Comparison of ENCODE assay signal across 1 cellular context in genomic region chr10:525565-526315, GRCh38.
TF ChIP-seq lines count a peak whose summit lies in the region.

No MANE protein-coding gene starts in this region.

TF ChIP-seq in IMR-90, 13 proteins besides CTCF, POLR2A, EP300 and RAD21:
- TF ChIP-seq ELK1 (IDR thresholded peaks at IDR 0.05; ENCODE audit: borderline replicate concordance, low read depth, low read length) (no peak), BHLHE40 (IDR thresholded peaks at IDR 0.05; ENCODE audit: low read depth, low read length) (0 out of 2 replicates have a peak, but pooled peaks have one; percentile 5), CEBPB (IDR thresholded peaks at IDR 0.05; ENCODE audit: low read depth, low read length) (no peak), RFX5 (IDR thresholded peaks at IDR 0.05; ENCODE audit: low read depth, low read length) (no peak), MXI1 (IDR thresholded peaks at IDR 0.05; ENCODE audit: borderline replicate concordance, low read depth, low read length) (no peak), MAFK (IDR thresholded peaks at IDR 0.05; ENCODE audit: low read depth, low read length) (no peak), USF2 (IDR thresholded peaks at IDR 0.05; ENCODE audit: low read depth, low read length) (no peak), FOS (IDR thresholded peaks at IDR 0.05; ENCODE audit: low read depth, low read length) (no peak)
